1 cellular context compared by ENCODE assay signal in the genomic region with DNA sequence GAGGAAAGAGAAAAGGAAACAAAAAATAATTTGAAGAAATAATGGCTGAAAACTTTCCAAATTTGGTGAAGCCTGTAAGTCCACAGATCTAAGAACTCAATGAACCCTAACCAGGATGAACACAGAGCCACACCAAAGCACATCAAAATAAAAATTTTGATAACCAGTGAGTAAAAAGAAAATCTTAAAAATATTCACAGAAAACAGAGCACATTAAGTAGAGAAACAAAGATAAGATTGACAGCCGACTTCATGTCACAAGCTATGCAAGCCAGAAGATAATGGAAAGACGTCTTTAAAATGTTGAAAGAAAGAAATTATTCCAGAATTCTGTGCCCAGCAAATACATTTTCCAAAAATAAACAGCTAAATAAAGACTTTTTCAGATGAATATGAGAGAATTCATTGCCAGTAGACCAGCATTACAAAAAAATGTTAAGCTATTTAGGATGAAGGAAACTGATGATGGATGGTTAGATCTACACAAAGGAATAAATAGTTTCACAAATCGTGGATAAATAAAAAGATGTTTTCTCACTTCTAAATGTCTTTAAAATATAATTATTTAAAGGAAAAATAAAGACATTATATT.
TF ChIP-seq lines count a peak whose summit lies in the region.

No MANE protein-coding gene starts in this region.

TF ChIP-seq in K562, 482 proteins besides CTCF, POLR2A, EP300 and RAD21 (continued from another document and continues in another):
- TF ChIP-seq, protein P1, sequence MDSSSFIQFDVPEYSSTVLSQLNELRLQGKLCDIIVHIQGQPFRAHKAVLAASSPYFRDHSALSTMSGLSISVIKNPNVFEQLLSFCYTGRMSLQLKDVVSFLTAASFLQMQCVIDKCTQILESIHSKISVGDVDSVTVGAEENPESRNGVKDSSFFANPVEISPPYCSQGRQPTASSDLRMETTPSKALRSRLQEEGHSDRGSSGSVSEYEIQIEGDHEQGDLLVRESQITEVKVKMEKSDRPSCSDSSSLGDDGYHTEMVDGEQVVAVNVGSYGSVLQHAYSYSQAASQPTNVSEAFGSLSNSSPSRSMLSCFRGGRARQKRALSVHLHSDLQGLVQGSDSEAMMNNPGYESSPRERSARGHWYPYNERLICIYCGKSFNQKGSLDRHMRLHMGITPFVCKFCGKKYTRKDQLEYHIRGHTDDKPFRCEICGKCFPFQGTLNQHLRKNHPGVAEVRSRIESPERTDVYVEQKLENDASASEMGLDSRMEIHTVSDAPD (CRISPR knock-in tag; IDR thresholded peaks at IDR 0.05): no peak
- TF ChIP-seq ARNT (IDR thresholded peaks at IDR 0.05) (no peak), GABPB2 (CRISPR knock-in tag; conservative IDR thresholded peaks at IDR 0.05) (no peak), CGGBP1 (CRISPR knock-in tag; IDR thresholded peaks at IDR 0.05) (no peak), ZNF408 (CRISPR knock-in tag; IDR thresholded peaks at IDR 0.05; ENCODE audit: low read depth) (no peak), MTA2 (IDR thresholded peaks at IDR 0.05; ENCODE audit: low read depth) (0 out of 2 replicates have a peak, but pooled peaks have one; percentile 5), MEIS2 (IDR thresholded peaks at IDR 0.05; ENCODE audit: partially characterized antibody) (peak; percentile 21), CXXC5 (CRISPR knock-in tag; IDR thresholded peaks at IDR 0.05) (peak; percentile 71), ARID4B (CRISPR knock-in tag; IDR thresholded peaks at IDR 0.05) (no peak), TRIM24 (IDR thresholded peaks at IDR 0.05) (peak; percentile 64 to 84; a peak in 3 of 4 replicates), CBX3 (IDR thresholded peaks at IDR 0.05; ENCODE audit: borderline replicate concordance in 1 of 2, low read length in 2 of 2) (peak in 1 of 2 experiments; percentile 98; a peak in 2 of 3 replicates), FOXJ2 (tag; IDR thresholded peaks at IDR 0.05) (no peak), ZNF324 (CRISPR knock-in tag; IDR thresholded peaks at IDR 0.05) (peak; percentile 53; the same call in 1 of the 2 replicates), ZKSCAN3 (CRISPR knock-in tag; IDR thresholded peaks at IDR 0.05) (no peak), SUPT5H (IDR thresholded peaks at IDR 0.05) (no peak), TCF7L2 (IDR thresholded peaks at IDR 0.05; ENCODE audit: low read depth, low read length) (no peak), FOXP1 (CRISPR knock-in tag; IDR thresholded peaks at IDR 0.05) (no peak), ZNF280B (CRISPR knock-in tag; IDR thresholded peaks at IDR 0.05) (peak; percentile 69; the same call in 1 of the 2 replicates), FOXM1 (IDR thresholded peaks at IDR 0.05; ENCODE audit: low read depth) (no peak), FOXM1 (CRISPR knock-in tag; IDR thresholded peaks at IDR 0.05; ENCODE audit: low read depth) (no peak), ZNF184 (CRISPR knock-in tag; IDR thresholded peaks at IDR 0.05) (no peak), TRIM28 (IDR thresholded peaks at IDR 0.05) (peak; percentile 99), LEF1 (IDR thresholded peaks at IDR 0.05) (no peak), IFI16 (CRISPR knock-in tag; IDR thresholded peaks at IDR 0.05) (no peak), NONO (IDR thresholded peaks at IDR 0.05; ENCODE audit: low read depth in 2 of 2, low read length in 1 of 2) (no peak), ZNF280A (IDR thresholded peaks at IDR 0.05; ENCODE audit: low read depth, partially characterized antibody) (peak; percentile 68), TCFL5 (CRISPR knock-in tag; conservative IDR thresholded peaks at IDR 0.05) (no peak), CBX5 (IDR thresholded peaks at IDR 0.05; ENCODE audit: borderline replicate concordance, low read depth) (peak; percentile 97), RBBP5 (IDR thresholded peaks at IDR 0.05; ENCODE audit: borderline replicate concordance, insufficient read depth, low read length, poor library complexity, severe bottlenecking) (no peak), TFAM (CRISPR knock-in tag; conservative IDR thresholded peaks at IDR 0.05) (no peak)
- TF ChIP-seq, protein P2, sequence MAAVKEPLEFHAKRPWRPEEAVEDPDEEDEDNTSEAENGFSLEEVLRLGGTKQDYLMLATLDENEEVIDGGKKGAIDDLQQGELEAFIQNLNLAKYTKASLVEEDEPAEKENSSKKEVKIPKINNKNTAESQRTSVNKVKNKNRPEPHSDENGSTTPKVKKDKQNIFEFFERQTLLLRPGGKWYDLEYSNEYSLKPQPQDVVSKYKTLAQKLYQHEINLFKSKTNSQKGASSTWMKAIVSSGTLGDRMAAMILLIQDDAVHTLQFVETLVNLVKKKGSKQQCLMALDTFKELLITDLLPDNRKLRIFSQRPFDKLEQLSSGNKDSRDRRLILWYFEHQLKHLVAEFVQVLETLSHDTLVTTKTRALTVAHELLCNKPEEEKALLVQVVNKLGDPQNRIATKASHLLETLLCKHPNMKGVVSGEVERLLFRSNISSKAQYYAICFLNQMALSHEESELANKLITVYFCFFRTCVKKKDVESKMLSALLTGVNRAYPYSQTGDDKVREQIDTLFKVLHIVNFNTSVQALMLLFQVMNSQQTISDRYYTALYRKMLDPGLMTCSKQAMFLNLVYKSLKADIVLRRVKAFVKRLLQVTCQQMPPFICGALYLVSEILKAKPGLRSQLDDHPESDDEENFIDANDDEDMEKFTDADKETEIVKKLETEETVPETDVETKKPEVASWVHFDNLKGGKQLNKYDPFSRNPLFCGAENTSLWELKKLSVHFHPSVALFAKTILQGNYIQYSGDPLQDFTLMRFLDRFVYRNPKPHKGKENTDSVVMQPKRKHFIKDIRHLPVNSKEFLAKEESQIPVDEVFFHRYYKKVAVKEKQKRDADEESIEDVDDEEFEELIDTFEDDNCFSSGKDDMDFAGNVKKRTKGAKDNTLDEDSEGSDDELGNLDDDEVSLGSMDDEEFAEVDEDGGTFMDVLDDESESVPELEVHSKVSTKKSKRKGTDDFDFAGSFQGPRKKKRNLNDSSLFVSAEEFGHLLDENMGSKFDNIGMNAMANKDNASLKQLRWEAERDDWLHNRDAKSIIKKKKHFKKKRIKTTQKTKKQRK (IDR thresholded peaks at IDR 0.05; ENCODE audit: borderline replicate concordance, low read depth, low read length): no peak
- TF ChIP-seq, protein P3, sequence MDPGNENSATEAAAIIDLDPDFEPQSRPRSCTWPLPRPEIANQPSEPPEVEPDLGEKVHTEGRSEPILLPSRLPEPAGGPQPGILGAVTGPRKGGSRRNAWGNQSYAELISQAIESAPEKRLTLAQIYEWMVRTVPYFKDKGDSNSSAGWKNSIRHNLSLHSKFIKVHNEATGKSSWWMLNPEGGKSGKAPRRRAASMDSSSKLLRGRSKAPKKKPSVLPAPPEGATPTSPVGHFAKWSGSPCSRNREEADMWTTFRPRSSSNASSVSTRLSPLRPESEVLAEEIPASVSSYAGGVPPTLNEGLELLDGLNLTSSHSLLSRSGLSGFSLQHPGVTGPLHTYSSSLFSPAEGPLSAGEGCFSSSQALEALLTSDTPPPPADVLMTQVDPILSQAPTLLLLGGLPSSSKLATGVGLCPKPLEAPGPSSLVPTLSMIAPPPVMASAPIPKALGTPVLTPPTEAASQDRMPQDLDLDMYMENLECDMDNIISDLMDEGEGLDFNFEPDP (CRISPR knock-in tag; IDR thresholded peaks at IDR 0.05): no peak
- TF ChIP-seq, protein P4, sequence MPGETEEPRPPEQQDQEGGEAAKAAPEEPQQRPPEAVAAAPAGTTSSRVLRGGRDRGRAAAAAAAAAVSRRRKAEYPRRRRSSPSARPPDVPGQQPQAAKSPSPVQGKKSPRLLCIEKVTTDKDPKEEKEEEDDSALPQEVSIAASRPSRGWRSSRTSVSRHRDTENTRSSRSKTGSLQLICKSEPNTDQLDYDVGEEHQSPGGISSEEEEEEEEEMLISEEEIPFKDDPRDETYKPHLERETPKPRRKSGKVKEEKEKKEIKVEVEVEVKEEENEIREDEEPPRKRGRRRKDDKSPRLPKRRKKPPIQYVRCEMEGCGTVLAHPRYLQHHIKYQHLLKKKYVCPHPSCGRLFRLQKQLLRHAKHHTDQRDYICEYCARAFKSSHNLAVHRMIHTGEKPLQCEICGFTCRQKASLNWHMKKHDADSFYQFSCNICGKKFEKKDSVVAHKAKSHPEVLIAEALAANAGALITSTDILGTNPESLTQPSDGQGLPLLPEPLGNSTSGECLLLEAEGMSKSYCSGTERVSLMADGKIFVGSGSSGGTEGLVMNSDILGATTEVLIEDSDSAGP (CRISPR knock-in tag; IDR thresholded peaks at IDR 0.05): no peak
- TF ChIP-seq, protein P5, sequence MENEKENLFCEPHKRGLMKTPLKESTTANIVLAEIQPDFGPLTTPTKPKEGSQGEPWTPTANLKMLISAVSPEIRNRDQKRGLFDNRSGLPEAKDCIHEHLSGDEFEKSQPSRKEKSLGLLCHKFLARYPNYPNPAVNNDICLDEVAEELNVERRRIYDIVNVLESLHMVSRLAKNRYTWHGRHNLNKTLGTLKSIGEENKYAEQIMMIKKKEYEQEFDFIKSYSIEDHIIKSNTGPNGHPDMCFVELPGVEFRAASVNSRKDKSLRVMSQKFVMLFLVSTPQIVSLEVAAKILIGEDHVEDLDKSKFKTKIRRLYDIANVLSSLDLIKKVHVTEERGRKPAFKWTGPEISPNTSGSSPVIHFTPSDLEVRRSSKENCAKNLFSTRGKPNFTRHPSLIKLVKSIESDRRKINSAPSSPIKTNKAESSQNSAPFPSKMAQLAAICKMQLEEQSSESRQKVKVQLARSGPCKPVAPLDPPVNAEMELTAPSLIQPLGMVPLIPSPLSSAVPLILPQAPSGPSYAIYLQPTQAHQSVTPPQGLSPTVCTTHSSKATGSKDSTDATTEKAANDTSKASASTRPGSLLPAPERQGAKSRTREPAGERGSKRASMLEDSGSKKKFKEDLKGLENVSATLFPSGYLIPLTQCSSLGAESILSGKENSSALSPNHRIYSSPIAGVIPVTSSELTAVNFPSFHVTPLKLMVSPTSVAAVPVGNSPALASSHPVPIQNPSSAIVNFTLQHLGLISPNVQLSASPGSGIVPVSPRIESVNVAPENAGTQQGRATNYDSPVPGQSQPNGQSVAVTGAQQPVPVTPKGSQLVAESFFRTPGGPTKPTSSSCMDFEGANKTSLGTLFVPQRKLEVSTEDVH (IDR thresholded peaks at IDR 0.05; ENCODE audit: low read depth, partially characterized antibody): peak; percentile 26
- TF ChIP-seq, protein P6, sequence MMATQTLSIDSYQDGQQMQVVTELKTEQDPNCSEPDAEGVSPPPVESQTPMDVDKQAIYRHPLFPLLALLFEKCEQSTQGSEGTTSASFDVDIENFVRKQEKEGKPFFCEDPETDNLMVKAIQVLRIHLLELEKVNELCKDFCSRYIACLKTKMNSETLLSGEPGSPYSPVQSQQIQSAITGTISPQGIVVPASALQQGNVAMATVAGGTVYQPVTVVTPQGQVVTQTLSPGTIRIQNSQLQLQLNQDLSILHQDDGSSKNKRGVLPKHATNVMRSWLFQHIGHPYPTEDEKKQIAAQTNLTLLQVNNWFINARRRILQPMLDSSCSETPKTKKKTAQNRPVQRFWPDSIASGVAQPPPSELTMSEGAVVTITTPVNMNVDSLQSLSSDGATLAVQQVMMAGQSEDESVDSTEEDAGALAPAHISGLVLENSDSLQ (IDR thresholded peaks at IDR 0.05): peak; percentile 84
